8 cellular contexts compared by ENCODE assay signal in the genomic region with DNA sequence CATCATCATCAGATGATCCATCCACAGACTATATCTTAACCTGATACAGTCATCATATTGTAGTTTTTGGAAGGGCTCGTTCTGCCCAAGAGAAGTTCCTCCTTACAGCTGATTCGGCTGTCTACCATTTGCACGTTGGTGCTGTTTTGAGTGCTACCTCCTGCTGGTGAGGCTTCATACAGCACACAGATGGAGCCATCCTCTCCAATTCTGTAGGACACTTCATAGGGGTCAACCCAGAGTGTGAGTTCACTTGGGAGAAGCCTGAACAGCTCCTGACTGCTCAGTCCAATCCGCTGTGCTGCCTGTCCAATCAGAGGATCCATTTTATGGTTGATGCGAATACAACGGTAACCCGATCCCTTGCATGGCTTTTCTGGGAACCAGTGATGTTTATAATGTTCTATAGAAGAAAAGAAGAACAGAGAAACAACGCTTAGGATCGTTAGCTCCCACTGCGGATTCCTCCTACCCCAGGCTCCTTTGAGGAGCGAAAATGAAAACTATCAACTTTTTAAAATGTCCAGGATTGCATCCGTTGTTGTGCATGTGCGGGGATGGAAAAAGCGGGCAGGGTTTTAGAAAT. TPM values are rescaled to one million over a fixed set of nuclear protein-coding genes. Genes with fewer than 3 reads are reported as not detected.
DNase-seq lines count a peak whose midpoint lies in the region; ATAC-seq and TF ChIP-seq lines count a peak whose summit lies in the region.

No MANE protein-coding gene starts in this region.

- peaks cover 32% of the 10 kb centered on the region for H3K4me1 Mint-ChIP-seq in activated B cell treated with CpG ODN at 0.5 μM for 24 hours

- intact Hi-C loops in activated B cell treated with CpG ODN at 0.5 μM for 24 hours (cut with micrococcal nuclease): loop anchor here (1.0 to 10.0 kb wide), 11 partner anchors 10 to 1301 kb away; a partner anchor contains a TSS

- DNase-seq in NCI-H2227 treated with DMSO at 0.1 percent for 48 hours (lab: John Stamatoyannopoulos, UW) (peak; percentile 72), activated B cell treated with CpG ODN at 0.5 μM for 24 hours (peak; percentile 49), caudate nucleus (lab: John Stamatoyannopoulos, UW) (peak in 54 of 61 donors; percentile 6 to 77 (median 32)), iris pigment epithelial cell (ENCODE audit: low read depth) (peak; percentile 99)
- peak; percentile 36 for DNase-seq in stimulated activated CD4-positive, alpha-beta T cell treated with anti-CD3 and anti-CD28 coated beads, Interleukin-12 subunit alpha, Interleukin-12 subunit beta, amount 100 ng/mL, for 4 hours

- ATAC-seq in HG03095 (IDR thresholded peaks at IDR 0.05; ENCODE audit: unreplicated experiment): peak; percentile 19
- ATAC-seq in activated B cell treated with CpG ODN at 0.5 μM for 24 hours (ENCODE audit: low read depth): peak; percentile 22
- no peak for ATAC-seq in HG03135 (IDR thresholded peaks at IDR 0.05; ENCODE audit: unreplicated experiment)

- POLR2A ChIA-PET in activated B cell treated with CpG ODN at 0.5 μM for 24 hours (lab: Charles Lee): interaction anchor here (0.6 to 11.0 kb wide), 53 partner anchors 10 to 762 kb away, joined by 3 to 607 read pairs (median 12); no protein-coding TSS in a partner anchor

- no peaks in the 10 kb centered on the region for H3K27me3 Mint-ChIP-seq in activated B cell treated with CpG ODN at 0.5 μM for 24 hours

- H3K36me3 Mint-ChIP-seq in activated B cell treated with CpG ODN at 0.5 μM for 24 hours (ENCODE audit: low read depth): peaks cover 85% of the 10 kb centered on the region

- peak overlapping the region; percentile 84 for H3K4me3 ChIP-seq in GM08714 (ENCODE audit: low read length)

- CTCF ChIA-PET in activated B cell treated with CpG ODN at 0.5 μM for 24 hours (lab: Charles Lee): interaction anchor here (0.7 to 5.1 kb wide), 20 partner anchors 8 to 762 kb away, joined by 3 to 36 read pairs (median 6); no protein-coding TSS in a partner anchor

- peak overlapping the region; percentile 95 for H3K27ac ChIP-seq in caudate nucleus (ENCODE audit: low read depth, low read length)

- H3K27ac Mint-ChIP-seq in activated B cell treated with CpG ODN at 0.5 μM for 24 hours: peak overlapping the region; percentile 99

- no peaks in the 10 kb centered on the region for H3K9me3 Mint-ChIP-seq in activated B cell treated with CpG ODN at 0.5 μM for 24 hours

- no peak for TF ChIP-seq CTCF in activated B cell treated with CpG ODN at 0.5 μM for 24 hours (IDR thresholded peaks at IDR 0.05)

- peak overlapping the region; percentile 98 for H3K4me3 Mint-ChIP-seq in activated B cell treated with CpG ODN at 0.5 μM for 24 hours

RNA-seq across cellular contexts. Expression of a gene that starts 1.5 kb away (rescaled TPM):
- 423 and 429 TPM in 2 replicates for total RNA-seq in activated B cell treated with CpG ODN at 0.5 μM for 24 hours

Comparison
In these comparisons a context has a peak if more than half of its experiments do, and no peak if none do; other contexts are left out.
1. DNase-seq: peak in every context shown above with its lines; median percentile 99 in iris pigment epithelial cell; 72 in NCI-H2227 treated with DMSO at 0.1 percent for 48 hours; 49 in activated B cell treated with CpG ODN at 0.5 μM for 24 hours; 36 in stimulated activated CD4-positive, alpha-beta T cell treated with anti-CD3 and anti-CD28 coated beads, Interleukin-12 subunit alpha, Interleukin-12 subunit beta, amount 100 ng/mL, for 4 hours; 32 in caudate nucleus.